ENCODE assay signal across 21 cellular contexts in the genomic region with DNA sequence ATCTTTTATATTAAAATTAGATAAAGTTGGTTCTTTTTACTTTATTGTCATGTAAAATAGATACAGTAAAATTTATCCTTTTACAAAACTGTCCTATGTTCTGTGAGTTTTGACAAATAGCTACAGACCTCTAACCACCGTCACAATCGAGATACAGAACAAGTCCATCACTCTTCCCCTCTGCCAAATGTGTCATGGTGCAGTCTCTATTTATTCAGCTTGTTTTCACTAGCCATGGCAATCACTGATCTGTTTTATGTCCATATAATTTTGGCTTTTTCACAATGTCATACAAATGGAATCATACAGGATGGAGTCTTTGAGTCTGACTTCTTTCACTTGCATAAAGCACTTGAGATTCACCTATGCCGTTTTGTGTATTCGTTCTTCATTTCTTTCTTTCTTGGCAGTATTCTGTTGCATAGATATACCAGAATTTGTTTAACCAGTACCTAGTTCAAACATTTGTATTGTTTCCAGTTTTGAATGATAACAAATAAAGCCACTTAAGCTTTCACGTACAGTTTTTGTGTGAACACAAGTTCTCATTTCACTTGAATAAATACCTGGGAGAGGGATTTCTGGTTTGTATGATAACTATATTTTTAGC.
DNase-seq lines count a peak whose midpoint lies in the region; ATAC-seq and TF ChIP-seq lines count a peak whose summit lies in the region.
"Had no signal": no experiment of that assay in that cellular context is flagged by ENCODE, and none has a peak within 500 bp of the region (broad histone marks: within the 10 kb centered on the region; RNA-seq: fewer than 3 reads in every experiment).

No MANE protein-coding gene starts in this region.

- no peaks in the 10 kb centered on the region for H3K9me3 ChIP-seq in Peyer's patch
- H3K9me3 ChIP-seq: HAP-1, right lobe of liver had no signal

- no peak overlapping the region for H3K4me3 ChIP-seq in Peyer's patch
- H3K4me3 ChIP-seq: esophagus muscularis mucosa, gastroesophageal sphincter, HAP-1, right lobe of liver had no signal

- H3K27ac ChIP-seq in Peyer's patch, result no peak overlapping the region
- H3K27ac ChIP-seq: esophagus muscularis mucosa, gastroesophageal sphincter, right lobe of liver, VCaP had no signal

- no peak for TF ChIP-seq POLR2A in Peyer's patch (IDR thresholded peaks at IDR 0.05)

- peak; percentile 98 for DNase-seq in DMS153 treated with DMSO at 0.1 percent for 48 hours (lab: John Stamatoyannopoulos, UW; ENCODE audit: unreplicated experiment)
- DNase-seq in NCI-H1092 treated with DMSO at 0.1 percent for 48 hours (lab: John Stamatoyannopoulos, UW), result peak; percentile 78
- DNase-seq in NCI-H2196 treated with DMSO at 0.1 percent for 48 hours (lab: John Stamatoyannopoulos, UW; ENCODE audit: unreplicated experiment), result peak; percentile 77
- peak; percentile 61 to 74 for DNase-seq in SHP77 (lab: John Stamatoyannopoulos, UW)
- DNase-seq in HPDE6-E6E7 (ENCODE audit: extremely low spot score), result no peak
- DNase-seq in Peyer's patch, result no peak
- DNase-seq: activated CD4-positive, alpha-beta T cell treated with anti-CD3 and anti-CD28 coated beads for 4 hours; activated effector memory CD4-positive, alpha-beta T cell treated with anti-CD3 and anti-CD28 coated beads, Interleukin-2, amount 50 U/mL, for 16 hours; C1 segment of cervical spinal cord; Calu3; central memory CD4-positive, alpha-beta T cell; NCI-H1436 treated with DMSO at 0.1 percent for 48 hours; posterior cingulate gyrus; right lobe of liver; stimulated activated CD4-positive, alpha-beta T cell treated with anti-CD3 and anti-CD28 coated beads, Interleukin-2, amount 100 ng/mL, for 48 hours had no signal

- no peak for ATAC-seq in HG02884 (IDR thresholded peaks at IDR 0.05; ENCODE audit: unreplicated experiment)
- ATAC-seq: gastroesophageal sphincter, left lobe of liver, right lobe of liver had no signal

- no peaks in the 10 kb centered on the region for H3K27me3 ChIP-seq in Peyer's patch
- H3K27me3 ChIP-seq: esophagus muscularis mucosa, gastroesophageal sphincter, right lobe of liver had no signal

- no peaks in the 10 kb centered on the region for H3K36me3 ChIP-seq in Peyer's patch
- H3K36me3 ChIP-seq: esophagus muscularis mucosa, gastroesophageal sphincter, HAP-1, right lobe of liver had no signal

- TF ChIP-seq CTCF in Peyer's patch (IDR thresholded peaks at IDR 0.05), result no peak

- H3K4me1 ChIP-seq in Peyer's patch, result no peaks in the 10 kb centered on the region
- H3K4me1 ChIP-seq: esophagus muscularis mucosa, gastroesophageal sphincter, right lobe of liver had no signal

Comparison
In these comparisons a context has a peak if more than half of its experiments do, and no peak if none do; other contexts are left out.
1. DNase-seq: peak in DMS153 treated with DMSO at 0.1 percent for 48 hours (single experiment), NCI-H1092 treated with DMSO at 0.1 percent for 48 hours (single experiment), NCI-H2196 treated with DMSO at 0.1 percent for 48 hours (single experiment) and SHP77 (2 of 2); none in HPDE6-E6E7 (single experiment) and Peyer's patch (0 of 3).